Comparison of ENCODE assay signal across 18 cellular contexts in genomic region chr2:234565201-234565600, GRCh38.
DNase-seq lines count a peak whose midpoint lies in the region; ATAC-seq and TF ChIP-seq lines count a peak whose summit lies in the region.
"Had no signal": no experiment of that assay in that cellular context is flagged by ENCODE, and none has a peak within 500 bp of the region (broad histone marks: within the 10 kb centered on the region; RNA-seq: fewer than 3 reads in every experiment).

No MANE protein-coding gene starts in this region.

- H3K27ac ChIP-seq in GM23248, result no peak overlapping the region
- H3K27ac ChIP-seq in heart right ventricle, result no peak overlapping the region
- H3K27ac ChIP-seq: HL-60, neutrophil, upper lobe of right lung had no signal

- H3K27me3 ChIP-seq in GM23248 (replicated peaks; ENCODE audit: insufficient read depth) (no peaks in the 10 kb centered on the region), heart right ventricle (peaks cover 0 to 13% (median 6%) of the 10 kb centered on the region in 7 donors)
- H3K27me3 ChIP-seq: upper lobe of right lung had no signal

- H3K4me3 Mint-ChIP-seq in activated B cell treated with CpG ODN at 0.5 μM for 24 hours (peak overlapping the region; percentile 50), mesothelial cell of epicardium (no peak overlapping the region)
- H3K4me3 Mint-ChIP-seq: H9; stimulated activated naive CD8-positive, alpha-beta T cell treated with anti-CD3 and anti-CD28 coated beads, Interleukin-15, Interleukin-2, amounts not matched to agents 100 ng/mL and 50 ng/mL, for 24 hours had no signal

- TF ChIP-seq CTCF in AG09319 (IDR thresholded peaks at IDR 0.05; ENCODE audit: low read depth, low read length) (no peak), activated B cell treated with CpG ODN at 0.5 μM for 24 hours (IDR thresholded peaks at IDR 0.05) (no peak), mesothelial cell of epicardium (IDR thresholded peaks at IDR 0.05; ENCODE audit: unreplicated experiment) (no peak), heart right ventricle (IDR thresholded peaks at IDR 0.05) (no peak)

- in situ Hi-C loops in GM23248 (cut with MboI), result loop anchor here (25.0 kb wide), 1 partner anchor 397 kb away; the partner anchor contains the start of gene SH3BP4

- H3K4me1 Mint-ChIP-seq in activated B cell treated with CpG ODN at 0.5 μM for 24 hours (peaks cover 62% of the 10 kb centered on the region), mesothelial cell of epicardium (peaks cover 7% of the 10 kb centered on the region)

- H3K27ac Mint-ChIP-seq in activated B cell treated with CpG ODN at 0.5 μM for 24 hours (peak overlapping the region; percentile 30), mesothelial cell of epicardium (peak overlapping the region; percentile 62)
- H3K27ac Mint-ChIP-seq: H9; stimulated activated naive CD8-positive, alpha-beta T cell treated with anti-CD3 and anti-CD28 coated beads, Interleukin-15, Interleukin-2, amounts not matched to agents 100 ng/mL and 50 ng/mL, for 24 hours had no signal

- H3K4me3 ChIP-seq in GM23248, result no peak overlapping the region
- no peak overlapping the region for H3K4me3 ChIP-seq in heart right ventricle
- H3K4me3 ChIP-seq: upper lobe of right lung had no signal

- H3K4me1 ChIP-seq in GM23248 (ENCODE audit: insufficient read depth) (peaks cover 12% of the 10 kb centered on the region), heart right ventricle (no peaks in the 10 kb centered on the region)
- H3K4me1 ChIP-seq: upper lobe of right lung had no signal

- no peaks in the 10 kb centered on the region for H3K9me3 Mint-ChIP-seq in activated B cell treated with CpG ODN at 0.5 μM for 24 hours
- H3K9me3 Mint-ChIP-seq in mesothelial cell of epicardium, result peaks cover 10% of the 10 kb centered on the region
- H3K9me3 Mint-ChIP-seq: stimulated activated naive CD8-positive, alpha-beta T cell treated with anti-CD3 and anti-CD28 coated beads, Interleukin-15, Interleukin-2, amounts not matched to agents 100 ng/mL and 50 ng/mL, for 24 hours had no signal

- H3F3A ChIP-seq in GM23248 (ENCODE audit: insufficient read depth), result peaks cover 7% of the 10 kb centered on the region; the same call in 1 of the 2 replicates

- H3K36me3 ChIP-seq in GM23248 (ENCODE audit: low read depth) (no peaks in the 10 kb centered on the region), heart right ventricle (no peaks in the 10 kb centered on the region)
- H3K36me3 ChIP-seq: neutrophil, upper lobe of right lung had no signal

- no peaks in the 10 kb centered on the region for H4K20me1 ChIP-seq in GM23248 (ENCODE audit: insufficient read depth)

- DNase-seq in AG09319 (ENCODE audit: extremely low read depth, low read depth) (peak; percentile 7), GM23248 (no peak), activated B cell treated with CpG ODN at 0.5 μM for 24 hours (no peak), mesothelial cell of epicardium (ENCODE audit: low spot score in 2 of 2, unreplicated experiment in 2 of 2) (no peak), HK-2 (ENCODE audit: unreplicated experiment) (no peak), retina (no peak), T-helper 2 cell (no peak), heart right ventricle (no peak)
- DNase-seq: activated CD4-positive, alpha-beta T cell treated with anti-CD3 and anti-CD28 coated beads, Interleukin-2, amount 50 U/mL, for 1 hour; aorta; H9; mammary epithelial cell; MV-4-11; RPMI8226; upper lobe of right lung had no signal

- no peaks in the 10 kb centered on the region for H3K9me2 ChIP-seq in GM23248 (ENCODE audit: insufficient read depth)

- 42 to 59% methylated on average over 1 of the region's 1 CpG for WGBS in GM23248 (ENCODE audit: low coverage in 1 of 2, low lambda C conversion rate in 2 of 2, missing lambda C conversion rate in 2 of 2), 2 experiments
- WGBS in heart right ventricle, 2 donors, result 83 to 85% methylated on average over 1 of the region's 1 CpG

- H3K9me3 ChIP-seq in GM23248 (ENCODE audit: low read depth), result no peaks in the 10 kb centered on the region
- H3K9me3 ChIP-seq in heart right ventricle, result no peaks in the 10 kb centered on the region
- H3K9me3 ChIP-seq: neutrophil, upper lobe of right lung had no signal

- no peaks in the 10 kb centered on the region for H3K27me3 Mint-ChIP-seq in activated B cell treated with CpG ODN at 0.5 μM for 24 hours
- H3K27me3 Mint-ChIP-seq in mesothelial cell of epicardium (ENCODE audit: low read depth), result peaks cover 6% of the 10 kb centered on the region
- H3K27me3 Mint-ChIP-seq: stimulated activated naive CD8-positive, alpha-beta T cell treated with anti-CD3 and anti-CD28 coated beads, Interleukin-15, Interleukin-2, amounts not matched to agents 100 ng/mL and 50 ng/mL, for 24 hours had no signal

- CTCF ChIA-PET in activated B cell treated with CpG ODN at 0.5 μM for 24 hours (lab: Charles Lee), result interaction anchor here (1.1 kb wide), 1 partner anchor 20 kb away, joined by 3 read pairs; no protein-coding TSS in a partner anchor

- ATAC-seq in activated B cell treated with CpG ODN at 0.5 μM for 24 hours (ENCODE audit: low read depth) (peak; percentile 75), heart right ventricle (no peak)
- ATAC-seq: upper lobe of right lung had no signal

- H3K36me3 Mint-ChIP-seq in activated B cell treated with CpG ODN at 0.5 μM for 24 hours (ENCODE audit: low read depth), result no peaks in the 10 kb centered on the region
- peaks cover 4% of the 10 kb centered on the region for H3K36me3 Mint-ChIP-seq in mesothelial cell of epicardium

- no peaks in the 10 kb centered on the region for H3K79me2 ChIP-seq in GM23248 (ENCODE audit: insufficient read depth)

- H3K4me2 ChIP-seq in GM23248 (ENCODE audit: unreplicated experiment), result peak overlapping the region; percentile 19

- no peak overlapping the region for H2AFZ ChIP-seq in GM23248

- H3K9ac ChIP-seq in GM23248, result peak overlapping the region; percentile 0; the same call in 1 of the 2 replicates

- POLR2A ChIA-PET in activated B cell treated with CpG ODN at 0.5 μM for 24 hours (lab: Charles Lee), result interaction anchor here (0.7 kb wide), 1 partner anchor 34 kb away, joined by 3 read pairs; no protein-coding TSS in a partner anchor

- intact Hi-C loops in activated B cell treated with CpG ODN at 0.5 μM for 24 hours (cut with micrococcal nuclease) (no loop called here), heart right ventricle (cut with DNase I) (loop anchor here in 1 of 10 donors (5.0 kb wide), 1 partner anchor 542 kb away; no protein-coding TSS in a partner anchor)
